8 cellular contexts compared by ENCODE assay signal in genomic region chr9:98998441-98999151, GRCh38. TPM values are rescaled to one million over a fixed set of nuclear protein-coding genes. Genes with fewer than 3 reads are reported as not detected.
A peak's percentile ranks its signal among the peaks of the same experiment; 100 is the strongest.
DNase-seq lines count a peak whose midpoint lies in the region; ATAC-seq and TF ChIP-seq lines count a peak whose summit lies in the region.

No MANE protein-coding gene starts in this region.

- peak overlapping the region; percentile 66 for H3K4me2 ChIP-seq in smooth muscle cell

- H3K27me3 ChIP-seq in HUES6 (ENCODE audit: control insufficient read depth, insufficient read depth, low read length) (no peaks in the 10 kb centered on the region), smooth muscle cell (ENCODE audit: low read depth) (no peaks in the 10 kb centered on the region)

- H3K36me3 ChIP-seq in HUES6 (ENCODE audit: control insufficient read depth, insufficient read depth, low read length) = no peaks in the 10 kb centered on the region
- no peaks in the 10 kb centered on the region for H3K36me3 ChIP-seq in smooth muscle cell (ENCODE audit: low read depth)

- peak; percentile 23 for DNase-seq in SKM-1 treated with dmso at 0.1 percent for 144 hours (lab: John Stamatoyannopoulos, UW; ENCODE audit: unreplicated experiment)
- no peak for DNase-seq in SKM-1 (lab: John Stamatoyannopoulos, UW; ENCODE audit: unreplicated experiment)
- peak; percentile 50 for DNase-seq in T-helper 9 cell
- peak; percentile 18 for DNase-seq in brain pericyte (ENCODE audit: low read depth, low spot score)
- DNase-seq in iPS-NIHi11 (ENCODE audit: low spot score) = peak; percentile 84
- DNase-seq in smooth muscle cell (lab: John Stamatoyannopoulos, UW; ENCODE audit: unreplicated experiment) = peak; percentile 53

- H2AFZ ChIP-seq in smooth muscle cell (ENCODE audit: low read depth) = no peak overlapping the region

- no peak overlapping the region for H3K9ac ChIP-seq in HUES6 (ENCODE audit: low read length)
- peak overlapping the region; percentile 34 for H3K9ac ChIP-seq in smooth muscle cell (ENCODE audit: low read depth)

- peak; percentile 89 for TF ChIP-seq CTCF in smooth muscle cell (IDR thresholded peaks at IDR 0.05; ENCODE audit: borderline replicate concordance, insufficient read depth, poor library complexity, severe bottlenecking)

- no peaks in the 10 kb centered on the region for H4K20me1 ChIP-seq in smooth muscle cell (ENCODE audit: low read depth)

- H3K4me1 ChIP-seq in HUES6 (ENCODE audit: control insufficient read depth, insufficient read depth, low read length) = peaks cover 18% of the 10 kb centered on the region
- peaks cover 22% of the 10 kb centered on the region for H3K4me1 ChIP-seq in smooth muscle cell (ENCODE audit: low read depth)

- ATAC-seq in GM19455 (IDR thresholded peaks at IDR 0.05; ENCODE audit: unreplicated experiment) = no peak

- H3K4me3 ChIP-seq in HUES6 (ENCODE audit: low read depth, low read length) (peak overlapping the region; percentile 36; the same call in 1 of the 2 replicates), smooth muscle cell (no peak overlapping the region)

- H3K79me2 ChIP-seq in smooth muscle cell (ENCODE audit: low read depth) = no peaks in the 10 kb centered on the region

- H3K9me3 ChIP-seq in HUES6 (ENCODE audit: control insufficient read depth, insufficient read depth, low read depth, low read length) = no peaks in the 10 kb centered on the region
- H3K9me3 ChIP-seq in smooth muscle cell (replicated peaks; ENCODE audit: low read depth) = no peaks in the 10 kb centered on the region

- 14% methylated on average over 19 of the region's 19 CpGs for WGBS in smooth muscle cell (ENCODE audit: low lambda C conversion rate)

- peaks cover 8% of the 10 kb centered on the region for H3F3A ChIP-seq in smooth muscle cell (ENCODE audit: low read depth)

- no peak overlapping the region for H3K27ac ChIP-seq in HUES6 (ENCODE audit: low read depth, low read length)
- peak overlapping the region; percentile 81 for H3K27ac ChIP-seq in smooth muscle cell (ENCODE audit: low read depth)

RNA-seq across cellular contexts. Expression of gene COL15A1, which starts 54.9 kb away (rescaled TPM):
- 222 and 313 TPM in 2 replicates for total RNA-seq in smooth muscle cell
- 167 and 293 TPM in 2 replicates for polyA plus RNA-seq in smooth muscle cell
